ENCODE assay signal across 20 cellular contexts in genomic region chr11:76314741-76315090, GRCh38.
DNase-seq lines count a peak whose midpoint lies in the region; ATAC-seq, FAIRE-seq and TF ChIP-seq lines count a peak whose summit lies in the region.
"Had no signal": no experiment of that assay in that cellular context is flagged by ENCODE, and none has a peak within 500 bp of the region (broad histone marks: within the 10 kb centered on the region; RNA-seq: fewer than 3 reads in every experiment).

No MANE protein-coding gene starts in this region.

- TF ChIP-seq CTCF in HFFc6 (IDR thresholded peaks at IDR 0.05) (no peak), K562 (IDR thresholded peaks at IDR 0.05 in 2 of 3, conservative IDR thresholded peaks at IDR 0.05 in 1 of 3; ENCODE audit: insufficient read depth in 2 of 3, low read depth in 1 of 3, low read length in 3 of 3) (no peak), kidney epithelial cell (IDR thresholded peaks at IDR 0.05; ENCODE audit: insufficient read depth, low read length, poor library complexity, severe bottlenecking) (no peak)
- TF ChIP-seq CTCF in CD4-positive, alpha-beta T cell (IDR thresholded peaks at IDR 0.05) = no peak

- H3K4me3 Mint-ChIP-seq in HFFc6 = no peak overlapping the region
- no peak overlapping the region for H3K4me3 Mint-ChIP-seq in CD4-positive, alpha-beta T cell
- H3K4me3 Mint-ChIP-seq: activated naive CD8-positive, alpha-beta T cell treated with anti-CD3 and anti-CD28 coated beads, Interleukin-2, amount 50 U/mL, for 24 hours had no signal

- H3K27ac ChIP-seq in K562 (ENCODE audit: extremely low read depth, low read depth, low read length) = no peak overlapping the region
- no peak overlapping the region for H3K27ac ChIP-seq in CD4-positive, alpha-beta T cell (ENCODE audit: low read depth, low read length)
- H3K27ac ChIP-seq: heart right ventricle, parathyroid adenoma, SJSA1, suprapubic skin had no signal

- no peaks in the 10 kb centered on the region for H3K9me3 ChIP-seq in K562 (replicated peaks; ENCODE audit: control insufficient read depth, insufficient read depth, low read depth, low read length)
- no peaks in the 10 kb centered on the region for H3K9me3 ChIP-seq in CD4-positive, alpha-beta T cell (ENCODE audit: control insufficient read depth, low read length)
- H3K9me3 ChIP-seq: heart right ventricle, SJSA1, suprapubic skin had no signal

- H3K79me2 ChIP-seq in K562 (ENCODE audit: control insufficient read depth, insufficient read depth, low read length) = no peaks in the 10 kb centered on the region
- H3K79me2 ChIP-seq: parathyroid adenoma had no signal

- H4K20me1 ChIP-seq in K562 (replicated peaks; ENCODE audit: control insufficient read depth, insufficient read depth, low read length) = peaks cover 2% of the 10 kb centered on the region

- TF ChIP-seq POLR2A in K562 (conservative IDR thresholded peaks at IDR 0.05) = no peak

- POLR2A ChIA-PET in K562 (lab: Yijun Ruan, JAX) = no interaction called here
- POLR2A ChIA-PET in CD4-positive, alpha-beta T cell (lab: Charles Lee) = interaction anchor here (0.7 kb wide), 1 partner anchor 165 kb away, joined by 7 read pairs; no protein-coding TSS in a partner anchor

- no peak overlapping the region for H3K4me3 ChIP-seq in K562
- no peak overlapping the region for H3K4me3 ChIP-seq in kidney epithelial cell (ENCODE audit: low read depth, low read length)
- H3K4me3 ChIP-seq: heart right ventricle, SJSA1, suprapubic skin had no signal

- no peaks in the 10 kb centered on the region for H3K36me3 Mint-ChIP-seq in HFFc6 (ENCODE audit: low read depth)
- H3K36me3 Mint-ChIP-seq in CD4-positive, alpha-beta T cell (ENCODE audit: low read depth) = no peaks in the 10 kb centered on the region

- H3K4me1 Mint-ChIP-seq in HFFc6 (ENCODE audit: low read depth) = peaks cover 16% of the 10 kb centered on the region; the same call in 1 of the 2 replicates
- H3K4me1 Mint-ChIP-seq in CD4-positive, alpha-beta T cell (ENCODE audit: low read depth) = no peaks in the 10 kb centered on the region
- H3K4me1 Mint-ChIP-seq: activated naive CD8-positive, alpha-beta T cell treated with anti-CD3 and anti-CD28 coated beads, Interleukin-2, amount 50 U/mL, for 24 hours had no signal

- H3K9me3 Mint-ChIP-seq in HFFc6 = no peaks in the 10 kb centered on the region
- no peaks in the 10 kb centered on the region for H3K9me3 Mint-ChIP-seq in CD4-positive, alpha-beta T cell
- H3K9me3 Mint-ChIP-seq: activated naive CD8-positive, alpha-beta T cell treated with anti-CD3 and anti-CD28 coated beads, Interleukin-2, amount 50 U/mL, for 24 hours had no signal

- intact Hi-C loops in K562 (cut with micrococcal nuclease) = loop anchor here (5.0 kb wide), 1 partner anchor 512 kb away; no protein-coding TSS in a partner anchor
- intact Hi-C loops in CD4-positive, alpha-beta T cell (cut with DNase I, micrococcal nuclease) = loop anchor here in 1 of 2 experiments (5.0 to 10.0 kb wide), 2 partner anchors 512 to 610 kb away; no protein-coding TSS in a partner anchor

- no peak overlapping the region for H3K9ac ChIP-seq in K562 (ENCODE audit: insufficient read depth in 1 of 2, low read depth in 2 of 2, low read length in 2 of 2)
- H3K9ac ChIP-seq: parathyroid adenoma had no signal

- no peak for FAIRE-seq in K562 (lab: Jason Lieb, UNC)

- H3K27me3 Mint-ChIP-seq in HFFc6 (ENCODE audit: insufficient read depth) = peaks cover 36% of the 10 kb centered on the region
- peaks cover 5% of the 10 kb centered on the region for H3K27me3 Mint-ChIP-seq in CD4-positive, alpha-beta T cell

- H3K36me3 ChIP-seq in K562 (ENCODE audit: control insufficient read depth, insufficient read depth, low read length) (no peaks in the 10 kb centered on the region), kidney epithelial cell (ENCODE audit: control insufficient read depth, insufficient read depth, low read length) (no peaks in the 10 kb centered on the region)
- H3K36me3 ChIP-seq: heart right ventricle, SJSA1, suprapubic skin had no signal

- peaks cover 4% of the 10 kb centered on the region for H3K9me1 ChIP-seq in K562 (ENCODE audit: control insufficient read depth, insufficient read depth, low read length)

- ATAC-seq in K562 (no peak), HG03457 (IDR thresholded peaks at IDR 0.05; ENCODE audit: unreplicated experiment) (no peak)
- ATAC-seq in CD4-positive, alpha-beta T cell (ENCODE audit: poor library complexity) = no peak
- ATAC-seq: activated naive CD8-positive, alpha-beta T cell treated with anti-CD3 and anti-CD28 coated beads, Interleukin-2, amount 50 U/mL, for 24 hours; HCT116; heart right ventricle; left colon had no signal

- H2AFZ ChIP-seq in K562 (ENCODE audit: low read depth, low read length) = no peak overlapping the region

- H3K27ac Mint-ChIP-seq in HFFc6 = no peak overlapping the region
- no peak overlapping the region for H3K27ac Mint-ChIP-seq in CD4-positive, alpha-beta T cell
- H3K27ac Mint-ChIP-seq: activated naive CD8-positive, alpha-beta T cell treated with anti-CD3 and anti-CD28 coated beads, Interleukin-2, amount 50 U/mL, for 24 hours had no signal

- H3K4me2 ChIP-seq in K562 (ENCODE audit: insufficient read depth, low read length) = no peak overlapping the region

- DNase-seq in AG08395 (ENCODE audit: low spot score) = peak; percentile 70
- peak; percentile 61 for DNase-seq in HFFc6
- DNase-seq in K562 (ENCODE audit: extremely low read depth in 1 of 4, low spot score in 3 of 4) = no peak
- peak; percentile 45 for DNase-seq in kidney epithelial cell (ENCODE audit: low read depth)
- no peak for DNase-seq in CD4-positive, alpha-beta T cell
- DNase-seq in NCI-H2171 (lab: John Stamatoyannopoulos, UW) = no peak
- no peak for DNase-seq in occipital lobe (lab: John Stamatoyannopoulos, UW)
- DNase-seq: activated naive CD8-positive, alpha-beta T cell treated with anti-CD3 and anti-CD28 coated beads, Interleukin-2, amount 50 U/mL, for 24 hours; activated T-cell treated with anti-CD3 and anti-CD28 coated beads, Interleukin-2, amount 50 U/mL, for 48 hours; AML-193; DMS 273 treated with DMSO at 0.1 percent for 48 hours; heart right ventricle; KG1; left colon; NCI-H1105 had no signal

- in situ Hi-C loops in K562 (cut with MboI) = loop anchor here (5.0 kb wide), 2 partner anchors 117 to 422 kb away; no protein-coding TSS in a partner anchor

- peaks cover 30 to 68% of the 10 kb centered on the region in 2 experiments; a peak in 4 of 5 replicates for H3K27me3 ChIP-seq in K562 (ENCODE audit: control insufficient read depth in 2 of 2, insufficient read depth in 2 of 2, low read length in 2 of 2)
- peaks cover 49% of the 10 kb centered on the region for H3K27me3 ChIP-seq in kidney epithelial cell (ENCODE audit: control insufficient read depth, insufficient read depth, low read length)
- H3K27me3 ChIP-seq in CD4-positive, alpha-beta T cell (ENCODE audit: control insufficient read depth, insufficient read depth, low read length) = no peaks in the 10 kb centered on the region
- H3K27me3 ChIP-seq: SJSA1, suprapubic skin had no signal

- H3K4me1 ChIP-seq in K562 (replicated peaks in 1 of 2; ENCODE audit: control insufficient read depth in 2 of 2, insufficient read depth in 2 of 2, low read length in 2 of 2) = no peaks in the 10 kb centered on the region
- H3K4me1 ChIP-seq: parathyroid adenoma, SJSA1, suprapubic skin had no signal

- CTCF ChIA-PET in K562 (lab: Yijun Ruan, JAX; ENCODE audit: low intra/inter-chr PET ratio) = interaction anchor here (0.6 kb wide), 1 partner anchor 105 kb away, joined by 3 read pairs; no protein-coding TSS in a partner anchor
- CTCF ChIA-PET in CD4-positive, alpha-beta T cell (lab: Charles Lee) = interaction anchor here (1.1 kb wide), 1 partner anchor 107 kb away, joined by 3 read pairs; no protein-coding TSS in a partner anchor

- TF ChIP-seq EP300 in K562 (IDR thresholded peaks at IDR 0.05; ENCODE audit: low read length) = no peak

- no peak for TF ChIP-seq RAD21 in K562 (CRISPR knock-in tag; conservative IDR thresholded peaks at IDR 0.05 in 1 of 2, IDR thresholded peaks at IDR 0.05 in 1 of 2)

- WGBS in K562 (ENCODE audit: insufficient coverage, low coverage, missing lambda C conversion rate) = 3% methylated on average over 4 of the region's 4 CpGs

- BruUV-seq in K562 (replicated peaks; lab: Mats Ljungman, UMichigan) = no TSS peak

TF ChIP-seq in K562, 482 proteins besides CTCF, POLR2A, EP300 and RAD21:
- TF ChIP-seq, protein P1, sequence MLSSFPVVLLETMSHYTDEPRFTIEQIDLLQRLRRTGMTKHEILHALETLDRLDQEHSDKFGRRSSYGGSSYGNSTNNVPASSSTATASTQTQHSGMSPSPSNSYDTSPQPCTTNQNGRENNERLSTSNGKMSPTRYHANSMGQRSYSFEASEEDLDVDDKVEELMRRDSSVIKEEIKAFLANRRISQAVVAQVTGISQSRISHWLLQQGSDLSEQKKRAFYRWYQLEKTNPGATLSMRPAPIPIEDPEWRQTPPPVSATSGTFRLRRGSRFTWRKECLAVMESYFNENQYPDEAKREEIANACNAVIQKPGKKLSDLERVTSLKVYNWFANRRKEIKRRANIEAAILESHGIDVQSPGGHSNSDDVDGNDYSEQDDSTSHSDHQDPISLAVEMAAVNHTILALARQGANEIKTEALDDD (IDR thresholded peaks at IDR 0.05) = peak; percentile 63
- TF ChIP-seq EP400 (IDR thresholded peaks at IDR 0.05) (no peak), ARID1B (IDR thresholded peaks at IDR 0.05) (no peak), TEAD2 (tag; IDR thresholded peaks at IDR 0.05) (no peak), ZNF134 (CRISPR knock-in tag; conservative IDR thresholded peaks at IDR 0.05) (no peak)

Comparison
In these comparisons a context has a peak if more than half of its experiments do, and no peak if none do; other contexts are left out.
1. DNase-seq: peak in AG08395 (single experiment), HFFc6 (single experiment) and kidney epithelial cell (single experiment); none in K562 (0 of 4), CD4-positive, alpha-beta T cell (0 of 10), NCI-H2171 (single experiment) and occipital lobe (single experiment).